Comparison of ENCODE assay signal across 8 cellular contexts in the genomic region with DNA sequence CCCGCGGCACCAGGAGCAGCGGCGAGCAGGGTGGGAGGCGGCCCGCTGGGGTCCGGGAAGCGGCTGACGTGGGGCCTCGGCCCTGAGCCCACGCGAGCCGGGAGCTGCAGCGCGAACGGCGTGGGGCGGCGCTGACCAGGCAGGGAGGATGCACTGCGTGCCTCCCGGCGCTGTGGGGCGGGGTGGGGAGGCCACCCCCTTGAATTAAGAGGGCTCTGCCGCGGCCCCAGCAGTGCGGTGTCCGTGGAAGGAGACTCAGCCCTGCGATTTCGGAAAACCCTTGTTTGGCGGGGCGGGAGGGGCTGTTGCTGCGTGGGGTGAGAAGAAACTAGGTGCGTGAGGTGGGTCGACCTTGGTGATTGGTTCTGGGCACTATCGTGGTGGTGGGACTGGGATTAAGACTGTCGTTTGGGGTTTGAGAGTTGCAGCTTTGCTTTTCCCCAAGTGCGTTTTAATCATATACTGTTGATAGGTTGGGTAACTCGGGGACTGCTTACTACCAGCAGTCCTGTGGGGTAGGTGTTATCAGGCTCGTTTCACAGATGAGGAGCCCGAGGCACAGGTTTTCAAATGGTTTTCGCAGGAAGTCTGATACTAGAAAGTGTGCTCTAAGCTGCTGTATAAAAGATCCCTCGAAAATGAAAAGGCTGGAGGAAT. TPM values are rescaled to one million over a fixed set of nuclear protein-coding genes. Genes with fewer than 3 reads are reported as not detected.
DNase-seq lines count a peak whose midpoint lies in the region; ATAC-seq, FAIRE-seq and TF ChIP-seq lines count a peak whose summit lies in the region.

No MANE protein-coding gene starts in this region.

- H3K36me3 ChIP-seq in H1 (ENCODE audit: control insufficient read depth in 2 of 4, insufficient read depth in 4 of 4, low read length in 3 of 4) (no peaks in the 10 kb centered on the region), stomach (no peaks in the 10 kb centered on the region)

- H3K4me2 ChIP-seq in H1 (ENCODE audit: insufficient read depth in 1 of 2, low read depth in 2 of 2, low read length in 2 of 2) = peak overlapping the region; percentile 62 to 72

- H3K4me1 ChIP-seq in H1 (replicated peaks in 1 of 4; ENCODE audit: control insufficient read depth in 3 of 4, insufficient read depth in 4 of 4, low read length in 3 of 4) (peaks cover 12 to 20% (median 16%) of the 10 kb centered on the region in 4 experiments; a peak in 6 of 7 replicates), stomach (peaks cover 21 to 60% (median 47%) of the 10 kb centered on the region in 4 donors)

- H3K9ac ChIP-seq in H1 (replicated peaks in 1 of 4; ENCODE audit: extremely low read depth in 1 of 4, low read depth in 3 of 4, low read length in 3 of 4) = peak overlapping the region; percentile 81 to 99 (median 84)

- no peak for FAIRE-seq in H1 (lab: Jason Lieb, UNC)

- POLR2A ChIA-PET in H1 (lab: Charles Lee; ENCODE audit: partially characterized antibody) = interaction anchor here (1.1 to 1.6 kb wide), 9 partner anchors 16 to 163 kb away, joined by 3 to 7 read pairs (median 3); no protein-coding TSS in a partner anchor

- WGBS in H1 (ENCODE audit: extremely low coverage in 1 of 2, insufficient coverage in 1 of 2, insufficient read length in 1 of 2, insufficient replicate concordance in 2 of 2, low coverage in 1 of 2, low lambda C conversion rate in 2 of 2, missing lambda C conversion rate in 1 of 2), 2 experiments = 1% methylated on average over 18 of the region's 42 CpGs; no CpG with 5 or more reads in 1 of the 2 experiments
- WGBS in stomach, 5 donors = 0 to 1% (median 0%) methylated on average over 16 to 42 of the region's 42 CpGs

- peaks cover 3% of the 10 kb centered on the region; the same call in 1 of the 2 replicates for H3K79me1 ChIP-seq in H1 (ENCODE audit: low read depth, low read length)

- DNase-seq in CD1c-positive myeloid dendritic cell (ENCODE audit: extremely low spot score) (peak; percentile 60), HuH-7.5 (ENCODE audit: low spot score) (peak; percentile 28), H1 (ENCODE audit: low read depth in 1 of 2, low spot score in 2 of 2) (no peak), myocyte (ENCODE audit: low read depth) (peak; percentile 50), stomach (peak; percentile 34), MV-4-11 (lab: John Stamatoyannopoulos, UW) (no peak)
- peak; percentile 25 to 26 for DNase-seq in activated CD4-positive, alpha-beta T cell treated with anti-CD3 and anti-CD28 coated beads, Interleukin-2, amount 50 U/mL, for 4 hours

- TF ChIP-seq EP300 in H1 (IDR thresholded peaks at IDR 0.05; ENCODE audit: borderline replicate concordance in 1 of 2, low read depth in 2 of 2, low read length in 2 of 2) (no peak), stomach (IDR thresholded peaks at IDR 0.05) (no peak)

- peak overlapping the region; percentile 84 for H4K91ac ChIP-seq in H1 (replicated peaks; ENCODE audit: insufficient read length, low read length)

- intact Hi-C loops in stomach (cut with DNase I; ENCODE audit: low total_unique reads) = no loop called here

- H3K4ac ChIP-seq in H1 (replicated peaks; ENCODE audit: insufficient read length, low read depth, low read length) = peak overlapping the region; percentile 64

- H3K27me3 ChIP-seq in H1 (replicated peaks in 1 of 4; ENCODE audit: control insufficient read depth in 3 of 4, extremely low read depth in 1 of 4, insufficient read depth in 3 of 4, low read length in 3 of 4) (no peaks in the 10 kb centered on the region), stomach (no peaks in the 10 kb centered on the region)

- no peak overlapping the region for H2AFZ ChIP-seq in H1 (ENCODE audit: low read length)

- peak overlapping the region; percentile 42; the same call in 1 of the 2 replicates for H2AK5ac ChIP-seq in H1 (ENCODE audit: low read depth, low read length)

- peak overlapping the region; percentile 97; the same call in 1 of the 2 replicates for H4K8ac ChIP-seq in H1 (ENCODE audit: extremely low read depth, insufficient read depth, low read length)

- peaks cover 34 to 55% of the 10 kb centered on the region in 2 experiments for H3K79me2 ChIP-seq in H1 (ENCODE audit: control insufficient read depth in 1 of 2, insufficient read depth in 2 of 2, low read length in 2 of 2)

- no peak overlapping the region for H2BK20ac ChIP-seq in H1 (ENCODE audit: low read length)

- peak overlapping the region; percentile 77 for H3K56ac ChIP-seq in H1 (replicated peaks; ENCODE audit: insufficient read length, low read depth, low read length)

- CTCF ChIA-PET in H1 (lab: Charles Lee; ENCODE audit: partially characterized antibody) = interaction anchor here (0.6 to 4.0 kb wide), 15 partner anchors 11 to 169 kb away, joined by 3 to 16 read pairs (median 3); no protein-coding TSS in a partner anchor

- peak overlapping the region; percentile 61; the same call in 1 of the 2 replicates for H2BK15ac ChIP-seq in H1 (ENCODE audit: low read length)

- H4K5ac ChIP-seq in H1 (ENCODE audit: insufficient read length, low read depth, low read length) = peak overlapping the region; percentile 38

- H3K18ac ChIP-seq in H1 (ENCODE audit: extremely low read depth, low read length) = peak overlapping the region; percentile 65; the same call in 1 of the 2 replicates

- no peak overlapping the region for H3K23ac ChIP-seq in H1 (ENCODE audit: insufficient read length)

- ATAC-seq in GM21381 (IDR thresholded peaks at IDR 0.05; ENCODE audit: unreplicated experiment) = peak; percentile 36

- no peak for TF ChIP-seq RAD21 in H1 (IDR thresholded peaks at IDR 0.05 in 1 of 2, conservative IDR thresholded peaks at IDR 0.05 in 1 of 2; ENCODE audit: low read depth in 2 of 2, low read length in 2 of 2)

- TF ChIP-seq POLR2A in H1 (IDR thresholded peaks at IDR 0.05; ENCODE audit: control extremely low read depth in 1 of 2, low read depth in 2 of 2, low read length in 2 of 2) (no peak), stomach (IDR thresholded peaks at IDR 0.05) (no peak)

- no peak overlapping the region; the same call in 1 of the 2 replicates for H2BK12ac ChIP-seq in H1 (ENCODE audit: low read depth, low read length)

- H2BK5ac ChIP-seq in H1 (ENCODE audit: low read depth, low read length) = peak overlapping the region; percentile 87; the same call in 1 of the 2 replicates

- no peak overlapping the region for H3K14ac ChIP-seq in H1 (ENCODE audit: insufficient read length)

- H2BK120ac ChIP-seq in H1 (replicated peaks; ENCODE audit: low read depth, low read length) = no peak overlapping the region

- no peaks in the 10 kb centered on the region for H3K9me3 ChIP-seq in H1 (ENCODE audit: insufficient read depth in 2 of 2, low read depth in 1 of 2, low read length in 1 of 2)
- no peaks in the 10 kb centered on the region for H3K9me3 ChIP-seq in stomach

- TF ChIP-seq CTCF in H1 (IDR thresholded peaks at IDR 0.05; ENCODE audit: control extremely low read depth in 1 of 3, insufficient read depth in 1 of 3, low read depth in 1 of 3, low read length in 3 of 3) (no peak), stomach (IDR thresholded peaks at IDR 0.05) (no peak)

- peak overlapping the region; percentile 77 to 97 (median 83) for H3K4me3 ChIP-seq in H1 (ENCODE audit: extremely low read depth in 1 of 4, insufficient read depth in 2 of 4, low read depth in 3 of 4, low read length in 4 of 4)
- peak overlapping the region; percentile 78 to 91 (median 84) for H3K4me3 ChIP-seq in stomach

- peaks cover 20 to 36% of the 10 kb centered on the region in 2 experiments for H4K20me1 ChIP-seq in H1 (replicated peaks in 1 of 2; ENCODE audit: control insufficient read depth in 1 of 2, insufficient read depth in 2 of 2, low read length in 2 of 2)

- peaks cover 8% of the 10 kb centered on the region; the same call in 1 of the 2 replicates for H3K23me2 ChIP-seq in H1 (ENCODE audit: low read depth, low read length)

- peak overlapping the region; percentile 94 for H3K27ac ChIP-seq in H1 (ENCODE audit: low read depth, low read length)
- peak overlapping the region; percentile 97 to 99 (median 97) for H3K27ac ChIP-seq in stomach

TF ChIP-seq in H1, 55 proteins besides CTCF, POLR2A, EP300 and RAD21:
- TF ChIP-seq ZNF274 (IDR thresholded peaks at IDR 0.05; ENCODE audit: borderline replicate concordance, extremely low read depth, low read length) = no peak
- TF ChIP-seq HDAC6 (IDR thresholded peaks at IDR 0.05; ENCODE audit: low read depth, low read length) = no peak
- TF ChIP-seq MAFK (IDR thresholded peaks at IDR 0.05; ENCODE audit: low read depth, low read length) = no peak
- TF ChIP-seq BACH1 (IDR thresholded peaks at IDR 0.05; ENCODE audit: low read length) = peak; percentile 54; the same call in 1 of the 2 replicates
- TF ChIP-seq SRF (IDR thresholded peaks at IDR 0.05; ENCODE audit: low read depth, low read length) = no peak
- no peak for TF ChIP-seq KDM5A (IDR thresholded peaks at IDR 0.05; ENCODE audit: low read length)
- TF ChIP-seq KDM4A (IDR thresholded peaks at IDR 0.05; ENCODE audit: low read depth, low read length, severe bottlenecking) = peak; percentile 40
- TF ChIP-seq ASH2L (IDR thresholded peaks at IDR 0.05; ENCODE audit: low read length) = peak; percentile 51
- TF ChIP-seq ATF3 (IDR thresholded peaks at IDR 0.05; ENCODE audit: insufficient read depth, low read depth, low read length) = no peak
- TF ChIP-seq SIN3A (conservative IDR thresholded peaks at IDR 0.05 in 1 of 2, IDR thresholded peaks at IDR 0.05 in 1 of 2; ENCODE audit: low read depth in 1 of 2, low read length in 2 of 2) = peak in 1 of 2 experiments; percentile 36; a peak in 1 of 4 replicates
TF ChIP-seq in H1: peak in this region for 4.

RNA-seq across cellular contexts. Expression of gene ACSL3, which starts 0.7 kb away (rescaled TPM):
- 94.0 and 98.1 TPM in 2 replicates for total RNA-seq in H1 (2021; fragmentation: NEBNext Ultra II Directional; extraction: Animal tissue kit (Norgen Biotek cat#: 25700))
- 37.5 and 53.3 TPM in 2 replicates for polyA plus RNA-seq in H1 (2011; rRNA removed)
- polyA plus RNA-seq in H1 (2011; cell fraction: cytosol; rRNA removed) = 41.9 TPM
- 45.3 TPM for polyA plus RNA-seq in H1 (2011; cell fraction: nucleus; rRNA removed)
- 39.7 to 94.3 TPM (median 50.2 TPM) in 4 replicates for polyA plus RNA-seq in H1 (2012, experiment 1 of 2)
- polyA plus RNA-seq in H1 (2012, experiment 2 of 2) = 3.1 TPM
- 108 TPM for polyA plus RNA-seq in H1 (2013, experiment 1 of 2)
- 128 TPM for polyA plus RNA-seq in H1 (2013, experiment 2 of 2)
- polyA minus RNA-seq in H1 (2011; rRNA and poly(A)+ RNA removed) = 147 and 157 TPM in 2 replicates
- 63.3 TPM for polyA minus RNA-seq in H1 (2011; cell fraction: cytosol; rRNA and poly(A)+ RNA removed)
- 110 TPM for polyA minus RNA-seq in H1 (2011; cell fraction: nucleus; rRNA and poly(A)+ RNA removed)
- 373 and 499 TPM in 2 replicates for total RNA-seq in myocyte
- 108 TPM for polyA plus RNA-seq in myocyte (2012)
- 100 to 1,000 TPM in 2 of 5 donors, 10 to 100 TPM in 3; 13.4 to 234 (median 92.4) TPM for total RNA-seq in stomach
- 10 to 100 TPM; 10.5 to 18.7 (median 17.7) TPM for polyA plus RNA-seq in stomach

Comparison
In these comparisons a context has a peak if more than half of its experiments do, and no peak if none do; other contexts are left out.
1. DNase-seq: peak in CD1c-positive myeloid dendritic cell (single experiment), HuH-7.5 (single experiment), activated CD4-positive, alpha-beta T cell treated with anti-CD3 and anti-CD28 coated beads, Interleukin-2, amount 50 U/mL, for 4 hours (2 of 2), myocyte (single experiment) and stomach (single experiment); none in H1 (0 of 2) and MV-4-11 (single experiment).